In genomic region chr13:81907973-81908372, GRCh38 we compare ENCODE assay signal across 34 cellular contexts.
"Had no signal": no experiment of that assay in that cellular context is flagged by ENCODE, and none has a peak within 500 bp of the region (broad histone marks: within the 10 kb centered on the region; RNA-seq: fewer than 3 reads in every experiment).

No MANE protein-coding gene starts in this region.

- H3K27me3 ChIP-seq: adrenal gland, cardiac muscle cell had no signal

- H3K27ac ChIP-seq: adrenal gland, cardiac muscle cell, VCaP had no signal

- H3K36me3 ChIP-seq: adrenal gland, cardiac muscle cell had no signal

- DNase-seq: activated B cell treated with CpG ODN at 0.5 μM for 24 hours; activated CD4-positive, alpha-beta memory T cell treated with anti-CD3 and anti-CD28 coated beads for 36 hours; activated CD4-positive, alpha-beta T cell treated with anti-CD3 and anti-CD28 coated beads for 4 hours; activated CD4-positive, alpha-beta T cell treated with anti-CD3 and anti-CD28 coated beads, Interleukin-2, amount 10 ng/mL, durations not matched to agents 24 days and 14 days; activated CD4-positive, alpha-beta T cell treated with anti-CD3 and anti-CD28 coated beads, Interleukin-2, amount 50 U/mL, for 1 hour; activated CD4-positive, alpha-beta T cell treated with anti-CD3 and anti-CD28 coated beads, Interleukin-2, amount 50 U/mL, for 4 hours; activated CD4-positive, CD25-positive, alpha-beta regulatory T cell treated with anti-CD3 and anti-CD28 coated beads, Interleukin-2, amount 50 U/mL, for 72 hours; activated CD8-positive, alpha-beta memory T cell treated with anti-CD3 and anti-CD28 coated beads, Interleukin-2, amount 50 U/mL, for 4 hours; activated CD8-positive, alpha-beta T cell treated with anti-CD3 and anti-CD28 coated beads for 36 hours; activated effector memory CD4-positive, alpha-beta T cell treated with anti-CD3 and anti-CD28 coated beads, Interleukin-2, amount 50 U/mL, for 16 hours; activated gamma-delta T cell treated with Interleukin-2 at 50 U/mL for 16 hours; activated naive CD4-positive, alpha-beta T cell; activated naive CD4-positive, alpha-beta T cell treated with anti-CD3 and anti-CD28 coated beads for 36 hours; activated naive CD4-positive, alpha-beta T cell treated with anti-CD3 and anti-CD28 coated beads, Interleukin-2, amount 50 U/mL, for 16 hours; activated naive CD8-positive, alpha-beta T cell treated with anti-CD3 and anti-CD28 coated beads for 36 hours; activated T-cell treated with anti-CD3 and anti-CD28 coated beads for 4 hours; activated T-cell treated with anti-CD3 and anti-CD28 coated beads, Interleukin-2, amount 50 U/mL, for 1 hour; activated T-cell treated with anti-CD3 and anti-CD28 coated beads, Interleukin-2, amount 50 U/mL, for 4 hours; activated T-cell treated with anti-CD3 and anti-CD28 coated beads, Interleukin-2, amount 50 U/mL, for 72 hours; adrenal gland; amniotic stem cell; aorta; caudate nucleus; cerebellar nuclear complex; T-helper 1 cell; T-helper 2 cell; T-helper 9 cell had no signal

- H3K4me1 ChIP-seq: adrenal gland had no signal

- H3K9me3 ChIP-seq: adrenal gland had no signal

- H3K4me3 ChIP-seq: adrenal gland, cardiac muscle cell had no signal

- ATAC-seq: activated CD8-positive, alpha-beta T cell treated with anti-CD3 and anti-CD28 coated beads for 36 hours; activated naive CD4-positive, alpha-beta T cell treated with anti-CD3 and anti-CD28 coated beads, Interleukin-2, amount 50 U/mL, for 72 hours; activated T-cell treated with anti-CD3 and anti-CD28 coated beads, Interleukin-2, amount 50 U/mL, for 4 hours; activated T-cell treated with anti-CD3 and anti-CD28 coated beads, Interleukin-2, amount 50 U/mL, for 72 hours; activated T-helper 17 cell treated with anti-CD3 and anti-CD28 coated beads, Interleukin-2, amount 50 U/mL, for 72 hours had no signal

- FAIRE-seq: astrocyte, bronchial epithelial cell, TTC549 had no signal
